Comparison of ENCODE assay signal across 20 cellular contexts in genomic region chr1:3668148-3668547, GRCh38. TPM values are rescaled to one million over a fixed set of nuclear protein-coding genes. Genes with fewer than 3 reads are reported as not detected.
DNase-seq lines count a peak whose midpoint lies in the region; ATAC-seq and TF ChIP-seq lines count a peak whose summit lies in the region.
"Had no signal": no experiment of that assay in that cellular context is flagged by ENCODE, and none has a peak within 500 bp of the region (broad histone marks: within the 10 kb centered on the region; RNA-seq: fewer than 3 reads in every experiment).

No MANE protein-coding gene starts in this region.

- peak overlapping the region; percentile 36 for H3K4me3 ChIP-seq in GM12865 (ENCODE audit: low read depth, low read length)
- no peak overlapping the region for H3K4me3 ChIP-seq in sigmoid colon
- H3K4me3 ChIP-seq: gastrocnemius medialis had no signal

- H3K4me1 Mint-ChIP-seq in activated B cell treated with CpG ODN at 0.5 μM for 24 hours (peaks cover 63% of the 10 kb centered on the region), memory B cell (peaks cover 50% of the 10 kb centered on the region)
- H3K4me1 Mint-ChIP-seq in activated CD4-positive, alpha-beta T cell treated with anti-CD3 and anti-CD28 coated beads, Interleukin-2, amount 10 ng/mL, durations not matched to agents 24 days and 14 days, result no peaks in the 10 kb centered on the region
- H3K4me1 Mint-ChIP-seq: activated CD4-positive, alpha-beta memory T cell treated with anti-CD3 and anti-CD28 coated beads, Interleukin-2, amount 10 ng/mL, durations not matched to agents 7 days and 5 days had no signal

- WGBS in sigmoid colon, 2 donors, result 49 to 68% methylated on average over 8 of the region's 8 CpGs

- TF ChIP-seq EP300 in sigmoid colon (IDR thresholded peaks at IDR 0.05), result no peak

- peak overlapping the region; percentile 15 for H3K27ac Mint-ChIP-seq in activated B cell treated with CpG ODN at 0.5 μM for 24 hours
- peak overlapping the region; percentile 94 for H3K27ac Mint-ChIP-seq in memory B cell
- no peak overlapping the region for H3K27ac Mint-ChIP-seq in activated CD4-positive, alpha-beta T cell treated with anti-CD3 and anti-CD28 coated beads, Interleukin-2, amount 10 ng/mL, durations not matched to agents 24 days and 14 days
- H3K27ac Mint-ChIP-seq: activated CD4-positive, alpha-beta memory T cell treated with anti-CD3 and anti-CD28 coated beads, Interleukin-2, amount 10 ng/mL, durations not matched to agents 7 days and 5 days had no signal

- no peak for DNase-seq in GM12865 (ENCODE audit: low read depth)
- no peak for DNase-seq in activated B cell treated with CpG ODN at 0.5 μM for 24 hours
- DNase-seq in memory B cell (ENCODE audit: low spot score in 2 of 2), result no peak
- no peak for DNase-seq in omental fat pad (ENCODE audit: low spot score)
- no peak for DNase-seq in sigmoid colon
- DNase-seq in activated CD4-positive, alpha-beta T cell treated with anti-CD3 and anti-CD28 coated beads, Interleukin-2, amount 10 ng/mL, durations not matched to agents 24 days and 14 days, result no peak
- DNase-seq: activated CD4-positive, alpha-beta memory T cell treated with anti-CD3 and anti-CD28 coated beads, Interleukin-2, amount 10 ng/mL, durations not matched to agents 7 days and 5 days; activated gamma-delta T cell; activated T-cell treated with anti-CD3 and anti-CD28 coated beads for 4 hours; effector memory CD4-positive, alpha-beta T cell; HCEC 1CT; KG1; NCI-H187 treated with DMSO at 0.1 percent for 48 hours; NK-92 treated with Interleukin-12 subunit alpha and Interleukin-12 subunit beta, amount 100 ng/mL, for 24 hours; occipital lobe had no signal

- no peak for TF ChIP-seq POLR2A in sigmoid colon (IDR thresholded peaks at IDR 0.05)

- H3K4me3 Mint-ChIP-seq in activated B cell treated with CpG ODN at 0.5 μM for 24 hours, result no peak overlapping the region
- H3K4me3 Mint-ChIP-seq in memory B cell, result peak overlapping the region; percentile 46
- no peak overlapping the region for H3K4me3 Mint-ChIP-seq in activated CD4-positive, alpha-beta T cell treated with anti-CD3 and anti-CD28 coated beads, Interleukin-2, amount 10 ng/mL, durations not matched to agents 24 days and 14 days
- H3K4me3 Mint-ChIP-seq: activated CD4-positive, alpha-beta memory T cell treated with anti-CD3 and anti-CD28 coated beads, Interleukin-2, amount 10 ng/mL, durations not matched to agents 7 days and 5 days had no signal

- no peaks in the 10 kb centered on the region for H3K27me3 Mint-ChIP-seq in activated B cell treated with CpG ODN at 0.5 μM for 24 hours
- H3K27me3 Mint-ChIP-seq in memory B cell, result no peaks in the 10 kb centered on the region
- no peaks in the 10 kb centered on the region for H3K27me3 Mint-ChIP-seq in activated CD4-positive, alpha-beta T cell treated with anti-CD3 and anti-CD28 coated beads, Interleukin-2, amount 10 ng/mL, durations not matched to agents 24 days and 14 days

- peaks cover 0 to 3% (median 0%) of the 10 kb centered on the region in 4 donors for H3K4me1 ChIP-seq in sigmoid colon

- TF ChIP-seq CTCF in C4-2B (conservative IDR thresholded peaks at IDR 0.05) (no peak), GM12865 (IDR thresholded peaks at IDR 0.05; ENCODE audit: insufficient read depth, low read depth, low read length, missing control alignments) (no peak), activated B cell treated with CpG ODN at 0.5 μM for 24 hours (IDR thresholded peaks at IDR 0.05) (no peak), omental fat pad (IDR thresholded peaks at IDR 0.05) (no peak), sigmoid colon (IDR thresholded peaks at IDR 0.05) (no peak)

- CTCF ChIA-PET in activated B cell treated with CpG ODN at 0.5 μM for 24 hours (lab: Charles Lee), result no interaction called here

- H3K27me3 ChIP-seq in sigmoid colon, result peaks cover 4 to 56% (median 23%) of the 10 kb centered on the region in 3 donors

- POLR2A ChIA-PET in activated B cell treated with CpG ODN at 0.5 μM for 24 hours (lab: Charles Lee), result interaction anchor here (1.3 to 4.9 kb wide), 4 partner anchors 9 to 19 kb away, joined by 4 to 89 read pairs (median 26); partner anchors contain the start of gene WRAP73

- H3K36me3 Mint-ChIP-seq in activated B cell treated with CpG ODN at 0.5 μM for 24 hours (ENCODE audit: low read depth) (no peaks in the 10 kb centered on the region), memory B cell (no peaks in the 10 kb centered on the region)
- no peaks in the 10 kb centered on the region for H3K36me3 Mint-ChIP-seq in activated CD4-positive, alpha-beta T cell treated with anti-CD3 and anti-CD28 coated beads, Interleukin-2, amount 10 ng/mL, durations not matched to agents 24 days and 14 days (ENCODE audit: low read depth)
- H3K36me3 Mint-ChIP-seq: brain had no signal

- H3K9me3 ChIP-seq in sigmoid colon, result no peaks in the 10 kb centered on the region
- H3K9me3 ChIP-seq: gastrocnemius medialis had no signal

- 0 out of 2 replicates have a peak overlapping the region, but pooled peaks have one; percentile 11 for H3K27ac ChIP-seq in C4-2B
- no peak overlapping the region for H3K27ac ChIP-seq in sigmoid colon

- H3K9me3 Mint-ChIP-seq in activated B cell treated with CpG ODN at 0.5 μM for 24 hours (no peaks in the 10 kb centered on the region), memory B cell (no peaks in the 10 kb centered on the region)
- no peaks in the 10 kb centered on the region for H3K9me3 Mint-ChIP-seq in activated CD4-positive, alpha-beta T cell treated with anti-CD3 and anti-CD28 coated beads, Interleukin-2, amount 10 ng/mL, durations not matched to agents 24 days and 14 days
- H3K9me3 Mint-ChIP-seq: activated CD4-positive, alpha-beta memory T cell treated with anti-CD3 and anti-CD28 coated beads, Interleukin-2, amount 10 ng/mL, durations not matched to agents 7 days and 5 days had no signal

- H3K36me3 ChIP-seq in sigmoid colon, result no peaks in the 10 kb centered on the region
- H3K36me3 ChIP-seq: gastrocnemius medialis had no signal

- intact Hi-C loops in activated B cell treated with CpG ODN at 0.5 μM for 24 hours (cut with micrococcal nuclease), result no loop called here
- intact Hi-C loops in sigmoid colon (cut with DNase I), result no loop called here
- intact Hi-C loops in activated CD4-positive, alpha-beta T cell treated with anti-CD3 and anti-CD28 coated beads, Interleukin-2, amount 10 ng/mL, durations not matched to agents 24 days and 14 days (cut with micrococcal nuclease), result no loop called here

- ATAC-seq in activated B cell treated with CpG ODN at 0.5 μM for 24 hours (ENCODE audit: low read depth) (no peak), memory B cell (ENCODE audit: low read depth) (no peak), omental fat pad (ENCODE audit: low FRiP score) (no peak), GM18868 (IDR thresholded peaks at IDR 0.05; ENCODE audit: unreplicated experiment) (no peak)

RNA-seq across cellular contexts. Expression of gene TP73, which starts 15.8 kb away (rescaled TPM):
- total RNA-seq in activated B cell treated with CpG ODN at 0.5 μM for 24 hours, result 2.1 and 2.6 TPM in 2 replicates
- total RNA-seq in omental fat pad, result not detected
- total RNA-seq in sigmoid colon, result not detected
- under 1 TPM in 2 of 3 donors, not detected in 1; 0.22 to 0.69 TPM for polyA plus RNA-seq in sigmoid colon
- 1.3 and 1.4 TPM in 2 replicates for total RNA-seq in activated CD4-positive, alpha-beta T cell treated with anti-CD3 and anti-CD28 coated beads, Interleukin-2, amount 10 ng/mL, durations not matched to agents 24 days and 14 days
- total RNA-seq: RPMI7951 had no signal

RNA-seq across cellular contexts. Expression of gene WRAP73, which starts 18.2 kb away (rescaled TPM):
- total RNA-seq in activated B cell treated with CpG ODN at 0.5 μM for 24 hours, result 27.0 and 30.1 TPM in 2 replicates
- total RNA-seq in omental fat pad, result 10 to 100 TPM; 10.4 to 31.2 (median 15.5) TPM
- total RNA-seq in sigmoid colon, result 10 to 100 TPM; 11.4 to 17.2 (median 14.8) TPM
- 10 to 100 TPM; 17.4 to 24.2 (median 18.7) TPM for polyA plus RNA-seq in sigmoid colon
- 41.3 and 44.7 TPM in 2 replicates for total RNA-seq in activated CD4-positive, alpha-beta T cell treated with anti-CD3 and anti-CD28 coated beads, Interleukin-2, amount 10 ng/mL, durations not matched to agents 24 days and 14 days

RNA-seq across cellular contexts. Expression of gene TPRG1L, which starts 43.3 kb away (rescaled TPM):
- total RNA-seq in activated B cell treated with CpG ODN at 0.5 μM for 24 hours (26.5 and 27.0 TPM in 2 replicates), omental fat pad (10 to 100 TPM; 24.9 to 53.0 (median 37.4) TPM), sigmoid colon (10 to 100 TPM; 34.9 to 51.8 (median 43.2) TPM)
- 100 to 1,000 TPM in 1 of 3 donors, 10 to 100 TPM in 2; 43.6 to 105 (median 85.9) TPM for polyA plus RNA-seq in sigmoid colon
- 8.6 and 9.7 TPM in 2 replicates for total RNA-seq in activated CD4-positive, alpha-beta T cell treated with anti-CD3 and anti-CD28 coated beads, Interleukin-2, amount 10 ng/mL, durations not matched to agents 24 days and 14 days

RNA-seq across cellular contexts. Expression of gene MEGF6, which starts 56.8 kb away (rescaled TPM):
- total RNA-seq in activated B cell treated with CpG ODN at 0.5 μM for 24 hours (8.5 and 10.9 TPM in 2 replicates), omental fat pad (10 to 100 TPM; 13.2 to 60.1 (median 21.9) TPM), sigmoid colon (10 to 100 TPM in 2 of 4 donors, 1 to 10 TPM in 2; 4.3 to 31.9 (median 12.2) TPM)
- 1 to 10 TPM in 2 of 3 donors, not detected in 1; 2.4 to 9.8 TPM for polyA plus RNA-seq in sigmoid colon
- total RNA-seq in activated CD4-positive, alpha-beta T cell treated with anti-CD3 and anti-CD28 coated beads, Interleukin-2, amount 10 ng/mL, durations not matched to agents 24 days and 14 days, result 1.7 and 2.1 TPM in 2 replicates
